8 cellular contexts compared by ENCODE assay signal in the genomic region with DNA sequence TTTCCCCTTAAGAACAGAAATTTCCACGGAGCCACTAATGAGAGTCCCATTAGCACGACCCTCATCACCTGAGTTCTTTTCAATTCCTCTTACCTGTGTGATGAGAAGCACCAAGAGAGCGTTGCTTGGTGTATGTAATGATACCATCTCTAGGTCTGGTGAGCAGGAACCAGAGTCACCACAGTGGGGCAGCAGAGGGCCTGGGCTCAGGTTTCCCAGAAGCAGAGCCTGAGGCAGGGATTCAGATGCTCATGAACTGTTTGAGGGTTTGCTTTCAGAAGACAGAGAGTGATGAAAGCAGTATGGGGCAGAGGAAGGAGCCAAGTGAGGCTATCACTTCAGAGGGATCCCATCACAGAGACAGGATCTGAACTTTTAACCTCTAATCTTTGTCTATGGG. TPM values are rescaled to one million over a fixed set of nuclear protein-coding genes. Genes with fewer than 3 reads are reported as not detected.
DNase-seq lines count a peak whose midpoint lies in the region; ATAC-seq and TF ChIP-seq lines count a peak whose summit lies in the region.

No MANE protein-coding gene starts in this region.

- peaks cover 0 to 9% (median 6%) of the 10 kb centered on the region in 3 experiments; a peak in 5 of 7 replicates for H3K36me3 Mint-ChIP-seq in H9 (ENCODE audit: insufficient read depth in 1 of 3, low read depth in 3 of 3)

- TF ChIP-seq CTCF in H9 (conservative IDR thresholded peaks at IDR 0.05), result peak; percentile 59; the same call in 2 of the 3 replicates

- no peak overlapping the region for H3K4ac ChIP-seq in H9 (ENCODE audit: low read depth, low read length)

- H3K9me3 ChIP-seq in H9 (ENCODE audit: control insufficient read depth, low read depth, low read length), result no peaks in the 10 kb centered on the region

- peaks cover 45% of the 10 kb centered on the region for H3K27me3 Mint-ChIP-seq in H9 (ENCODE audit: low read depth)

- peaks cover 11 to 13% of the 10 kb centered on the region in 2 experiments for H3K4me1 Mint-ChIP-seq in H9

- no peak overlapping the region for H3T11ph ChIP-seq in H9 (ENCODE audit: low read length)

- no peak overlapping the region; a peak in 1 of 5 replicates for H3K4me3 Mint-ChIP-seq in H9

- H3K9ac ChIP-seq in H9 (ENCODE audit: extremely low read depth, insufficient read length, low read length), result no peak overlapping the region

- H3K79me1 ChIP-seq in H9 (ENCODE audit: insufficient read depth, low read depth, low read length, poor library complexity, severe bottlenecking), result no peaks in the 10 kb centered on the region

- no peak overlapping the region for H3K18ac ChIP-seq in H9 (ENCODE audit: insufficient read length, low read depth, low read length)

- H3K79me2 ChIP-seq in H9 (ENCODE audit: insufficient read depth, low read length), result no peaks in the 10 kb centered on the region

- no peak overlapping the region for H3K27ac Mint-ChIP-seq in H9

- no peak overlapping the region for H2AK5ac ChIP-seq in H9 (ENCODE audit: insufficient read length, low read length)

- no peak overlapping the region for H2BK120ac ChIP-seq in H9 (ENCODE audit: low read depth, low read length, poor library complexity, severe bottlenecking)

- no peak for ATAC-seq in HG02623 (IDR thresholded peaks at IDR 0.05; ENCODE audit: unreplicated experiment)

- WGBS in H9 (ENCODE audit: extremely low coverage, insufficient read length, low lambda C conversion rate), result no CpG with 5 or more reads among the region's 3 CpGs

- no peak overlapping the region for H2BK20ac ChIP-seq in H9 (ENCODE audit: low read depth, low read length, poor library complexity, severe bottlenecking)

- H4K5ac ChIP-seq in H9 (ENCODE audit: insufficient read length, low read depth, low read length), result no peak overlapping the region

- H4K91ac ChIP-seq in H9 (ENCODE audit: insufficient read length, low read depth, low read length), result no peak overlapping the region

- H3K23me2 ChIP-seq in H9 (ENCODE audit: insufficient read length, low read depth, low read length, poor library complexity, severe bottlenecking), result peaks cover 3% of the 10 kb centered on the region

- H3K56ac ChIP-seq in H9 (ENCODE audit: insufficient read length, low read depth, low read length), result no peak overlapping the region

- H4K20me1 ChIP-seq in H9 (ENCODE audit: control insufficient read depth, insufficient read depth, insufficient read length), result peaks cover 2% of the 10 kb centered on the region

- no peak overlapping the region for H3K4me2 ChIP-seq in H9 (ENCODE audit: insufficient read depth, insufficient read length, low read length)

- H3K27ac ChIP-seq in H9 (ENCODE audit: insufficient read length, low read depth, low read length), result no peak overlapping the region

- H2BK5ac ChIP-seq in H9 (ENCODE audit: insufficient read length, low read length), result no peak overlapping the region

- no peak overlapping the region for H2BK15ac ChIP-seq in H9 (ENCODE audit: low read depth, low read length)

- DNase-seq in H9 (no peak), OCI-M1 (lab: John Stamatoyannopoulos, UW) (peak; percentile 66), cerebellar cortex (ENCODE audit: low spot score) (peak; percentile 71), putamen (ENCODE audit: low spot score) (no peak), NCI-H1417 treated with DMSO at 0.1 percent for 48 hours (lab: John Stamatoyannopoulos, UW) (no peak), ureter (ENCODE audit: low spot score) (no peak)
- peak; percentile 22 for DNase-seq in stimulated activated CD4-positive, alpha-beta T cell treated with anti-CD3 and anti-CD28 coated beads, Interleukin-2, amount 100 ng/mL, for 4 hours (ENCODE audit: low read depth)

- no peak overlapping the region for H3K14ac ChIP-seq in H9 (ENCODE audit: insufficient read depth, low read length)

- no peaks in the 10 kb centered on the region for H3K27me3 ChIP-seq in H9 (ENCODE audit: insufficient read depth, low read length)

- no peak overlapping the region for H2BK12ac ChIP-seq in H9 (ENCODE audit: insufficient read length, low read depth, low read length)

- no peaks in the 10 kb centered on the region for H3K4me1 ChIP-seq in H9 (ENCODE audit: insufficient read depth, low read length)

- no peak overlapping the region for H3K23ac ChIP-seq in H9 (ENCODE audit: insufficient read length, low read depth, low read length)

- H2AFZ ChIP-seq in H9 (ENCODE audit: low read length), result no peak overlapping the region

- no peak overlapping the region for H4K8ac ChIP-seq in H9 (replicated peaks; ENCODE audit: insufficient read length, low read depth, low read length)

- peaks cover 24 to 46% of the 10 kb centered on the region in 2 experiments for H3K9me3 Mint-ChIP-seq in H9

RNA-seq across cellular contexts. Expression of gene PTPRH, which starts 3.1 kb away (rescaled TPM):
- total RNA-seq in H9 (2021) (0.24 and 0.33 TPM in 2 replicates), ureter (1.3 TPM)

RNA-seq across cellular contexts. Expression of gene TMEM86B, which starts 16.1 kb away (rescaled TPM):
- total RNA-seq in H9 (2021), result 3.6 and 4.5 TPM in 2 replicates
- total RNA-seq in ureter, result 6.4 TPM

RNA-seq across cellular contexts. Expression of gene SYT5, which starts 32.4 kb away (rescaled TPM):
- total RNA-seq in H9 (2021) (3.0 and 4.5 TPM in 2 replicates), ureter (not detected)

RNA-seq across cellular contexts. Expression of gene DNAAF3, which starts 46.0 kb away (rescaled TPM):
- total RNA-seq in H9 (2021), result 3.0 and 4.6 TPM in 2 replicates
- total RNA-seq in ureter, result 1.6 TPM

RNA-seq across cellular contexts. Expression of gene PPP6R1, which starts 46.4 kb away (rescaled TPM):
- 76.2 and 79.7 TPM in 2 replicates for total RNA-seq in H9 (2021)
- 65.1 TPM for total RNA-seq in ureter

Comparison
In these comparisons a context has a peak if more than half of its experiments do, and no peak if none do; other contexts are left out.
1. DNase-seq: peak in OCI-M1 (single experiment), cerebellar cortex (single experiment) and stimulated activated CD4-positive, alpha-beta T cell treated with anti-CD3 and anti-CD28 coated beads, Interleukin-2, amount 100 ng/mL, for 4 hours (single experiment); none in H9 (single experiment), putamen (single experiment), NCI-H1417 treated with DMSO at 0.1 percent for 48 hours (single experiment) and ureter (single experiment).